Comparison of ENCODE assay signal across 8 cellular contexts in the genomic region with DNA sequence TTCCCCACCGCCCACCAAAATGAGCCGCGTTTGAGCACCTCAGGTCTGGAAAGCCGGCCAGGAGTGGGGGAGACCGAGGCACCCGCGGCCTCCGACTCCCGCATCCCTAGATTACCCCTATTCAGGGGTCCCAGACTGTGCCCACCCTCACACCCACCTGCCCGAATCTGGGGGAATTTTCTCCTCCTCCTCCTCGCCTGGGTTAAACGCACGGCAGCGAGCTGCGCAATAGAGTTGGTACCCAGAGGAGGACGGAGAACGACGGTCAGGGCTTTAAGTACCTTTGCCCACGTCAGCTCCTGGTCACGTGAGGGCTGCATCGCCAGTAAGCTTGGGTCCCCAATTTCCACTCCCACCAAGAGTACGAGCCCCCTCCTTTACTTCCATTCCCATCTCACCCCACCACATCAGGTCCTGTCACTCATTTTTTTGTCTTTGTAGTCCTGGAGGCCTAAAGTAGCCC. TPM values are rescaled to one million over a fixed set of nuclear protein-coding genes. Genes with fewer than 3 reads are reported as not detected.
A peak's percentile ranks its signal among the peaks of the same experiment; 100 is the strongest.
DNase-seq lines count a peak whose midpoint lies in the region; ATAC-seq, FAIRE-seq and TF ChIP-seq lines count a peak whose summit lies in the region.

ARMCX2 (minus strand) TSS at position 250 of the 463 bp plus-strand sequence. CDS start 2,262 bp downstream, outside the sequence.

- peak; percentile 96 for TF ChIP-seq POLR2A in GM12891 (IDR thresholded peaks at IDR 0.05; ENCODE audit: low read depth, low read length)

- H3K36me3 ChIP-seq in colonic mucosa (no peaks in the 10 kb centered on the region), kidney epithelial cell (ENCODE audit: control insufficient read depth, insufficient read depth, low read length) (no peaks in the 10 kb centered on the region), OCI-LY7 (ENCODE audit: insufficient read depth, low read length) (no peaks in the 10 kb centered on the region)

- BruUV-seq in OCI-LY7 (replicated peaks; lab: Mats Ljungman, UMichigan) = no TSS peak

- H3K4me2 ChIP-seq in OCI-LY7 (ENCODE audit: low read length) = no peak within 1 kb of the TSS

- no peaks in the 10 kb centered on the region for H3K4me1 ChIP-seq in colonic mucosa
- no peaks in the 10 kb centered on the region for H3K4me1 ChIP-seq in OCI-LY7 (ENCODE audit: insufficient read depth, low read length, poor library complexity, severe bottlenecking)

- H3K4me3 ChIP-seq in colonic mucosa (peak within 1 kb of the TSS; percentile 42), kidney epithelial cell (ENCODE audit: low read depth, low read length) (peak within 1 kb of the TSS; percentile 64), skin epidermis (peak within 1 kb of the TSS; percentile 37 to 60 (median 53)), OCI-LY7 (ENCODE audit: low read depth, low read length, poor library complexity, severe bottlenecking) (no peak within 1 kb of the TSS)

- H3K9me2 ChIP-seq in OCI-LY7 (ENCODE audit: insufficient read depth, low read length) = no peaks in the 10 kb centered on the region

- no peaks in the 10 kb centered on the region for H4K20me1 ChIP-seq in OCI-LY7 (ENCODE audit: insufficient read depth, low read length)

- intact Hi-C loops in colonic mucosa (cut with DNase I) (no loop called here), OCI-LY7 (cut with micrococcal nuclease; ENCODE audit: unreplicated experiment) (no loop called here)

- FAIRE-seq in GM12891 (lab: Jason Lieb, UNC) = peak; percentile 99

- H3K79me2 ChIP-seq in OCI-LY7 (ENCODE audit: insufficient read depth, low read depth, low read length) = no peaks in the 10 kb centered on the region

- no peaks in the 10 kb centered on the region for H3K9me3 ChIP-seq in colonic mucosa
- H3K9me3 ChIP-seq in OCI-LY7 (ENCODE audit: low read length) = no peaks in the 10 kb centered on the region

- peak; percentile 70 for ATAC-seq in HG02759 (IDR thresholded peaks at IDR 0.05; ENCODE audit: unreplicated experiment)

- H3K27me3 ChIP-seq in colonic mucosa (no peaks in the 10 kb centered on the region), kidney epithelial cell (ENCODE audit: control insufficient read depth, insufficient read depth, low read length) (peaks cover 4% of the 10 kb centered on the region)

- POLR2A ChIA-PET in OCI-LY7 (lab: Charles Lee) = no interaction called here

- CTCF ChIA-PET in OCI-LY7 (lab: Charles Lee; ENCODE audit: unreplicated experiment) = no interaction called here

- peak; percentile 25 for DNase-seq in GM12891 (ENCODE audit: insufficient read length, low spot score)
- DNase-seq in NCI-H82 treated with DMSO at 0.1 percent for 48 hours (lab: John Stamatoyannopoulos, UW; ENCODE audit: unreplicated experiment) = peak; percentile 0
- peak; percentile 37 for DNase-seq in colonic mucosa
- peak; percentile 4 for DNase-seq in kidney epithelial cell (ENCODE audit: low read depth)
- DNase-seq in HuH-7 (ENCODE audit: low spot score) = no peak
- DNase-seq in OCI-LY7 (ENCODE audit: low spot score) = no peak

- H3K27ac ChIP-seq in colonic mucosa (no peak within 1 kb of the TSS), skin epidermis (peak within 1 kb of the TSS in 20 of 21 experiments; percentile 9 to 77 (median 54)), OCI-LY7 (ENCODE audit: low read depth, low read length, poor library complexity, severe bottlenecking) (no peak within 1 kb of the TSS)

- H2AFZ ChIP-seq in OCI-LY7 (ENCODE audit: low read length) = no peak within 1 kb of the TSS

- peak within 1 kb of the TSS; percentile 59 to 68 for H3K9ac ChIP-seq in colonic mucosa (ENCODE audit: low read depth in 2 of 2, low read length in 2 of 2)

- TF ChIP-seq CTCF in colonic mucosa (IDR thresholded peaks at IDR 0.05) (no peak), kidney epithelial cell (IDR thresholded peaks at IDR 0.05; ENCODE audit: insufficient read depth, low read length, poor library complexity, severe bottlenecking) (no peak), OCI-LY7 (conservative IDR thresholded peaks at IDR 0.05; ENCODE audit: low read length) (no peak)

TF ChIP-seq in GM12891, 5 proteins besides CTCF, POLR2A, EP300 and RAD21:
- no peak for TF ChIP-seq TAF1 (IDR thresholded peaks at IDR 0.05; ENCODE audit: low read depth, low read length)
- peak; percentile 93 for TF ChIP-seq POLR2AphosphoS5 (IDR thresholded peaks at IDR 0.05; ENCODE audit: low read depth, low read length)

RNA-seq across cellular contexts. Expression of gene ARMCX2, which starts in this region (rescaled TPM):
- 27.0 TPM for polyA plus RNA-seq in GM12891 (2012; ENCODE audit: low read depth, missing spikeins)
- total RNA-seq in colonic mucosa (10 to 100 TPM in 1 of 2 donors, 1 to 10 TPM in 1; 6.7 to 11.5 TPM), kidney epithelial cell (33.5 and 37.5 TPM in 2 replicates), OCI-LY7 (2022) (not detected in 2 replicates)
- total RNA-seq in OCI-LY7 (2014; rRNA removed; shearing (Covaris generic)) = not detected in 2 replicates

Comparison
In these comparisons a context has a peak if more than half of its experiments do, and no peak if none do; other contexts are left out.
1. RNA of gene ARMCX2 (total RNA-seq): 33.5 to 37.5 TPM in kidney epithelial cell and 6.7 to 11.5 TPM in colonic mucosa; not detected in OCI-LY7; every median in the first group is over 4 times any median in the second.
2. DNase-seq: peak in GM12891 (single experiment), NCI-H82 treated with DMSO at 0.1 percent for 48 hours (single experiment), colonic mucosa (single experiment) and kidney epithelial cell (single experiment); none in HuH-7 (single experiment) and OCI-LY7 (single experiment).
3. H3K27ac ChIP-seq: peak in skin epidermis (20 of 21); none in colonic mucosa (single experiment) and OCI-LY7 (single experiment).